In genomic region chr4:11106190-11106589, GRCh38 we compare ENCODE assay signal across 13 cellular contexts.
DNase-seq lines count a peak whose midpoint lies in the region; ATAC-seq and TF ChIP-seq lines count a peak whose summit lies in the region.
"Had no signal": no experiment of that assay in that cellular context is flagged by ENCODE, and none has a peak within 500 bp of the region (broad histone marks: within the 10 kb centered on the region; RNA-seq: fewer than 3 reads in every experiment).

No MANE protein-coding gene starts in this region.

- TF ChIP-seq POLR2A in erythroblast (IDR thresholded peaks at IDR 0.05; ENCODE audit: low read length) = no peak

- CTCF ChIA-PET in PC-3 (lab: Charles Lee) = no interaction called here

- H4K20me1 ChIP-seq in PC-3 (ENCODE audit: low read length) = no peaks in the 10 kb centered on the region

- ATAC-seq in GM19351 (IDR thresholded peaks at IDR 0.05; ENCODE audit: unreplicated experiment) (peak; percentile 91), HG02938 (IDR thresholded peaks at IDR 0.05; ENCODE audit: unreplicated experiment) (peak; percentile 83), PC-3 (no peak), GM19328 (IDR thresholded peaks at IDR 0.05; ENCODE audit: unreplicated experiment) (no peak), HG03025 (IDR thresholded peaks at IDR 0.05; ENCODE audit: low FRiP score, unreplicated experiment) (no peak)
- ATAC-seq: right lobe of liver, WTC11 had no signal

- no peak overlapping the region for H3K4me2 ChIP-seq in PC-3 (ENCODE audit: low read length)

- POLR2A ChIA-PET in PC-3 (lab: Charles Lee; ENCODE audit: unreplicated experiment) = no interaction called here

- H3K36me3 ChIP-seq in PC-3 (ENCODE audit: low read depth, low read length) (no peaks in the 10 kb centered on the region), BE2C (no peaks in the 10 kb centered on the region)
- H3K36me3 ChIP-seq: esophagus squamous epithelium, right lobe of liver had no signal

- H3K79me2 ChIP-seq in PC-3 (ENCODE audit: low read length) = no peaks in the 10 kb centered on the region

- no peaks in the 10 kb centered on the region for H3K4me1 ChIP-seq in PC-3 (ENCODE audit: insufficient read depth, low read length)
- H3K4me1 ChIP-seq in BE2C = no peaks in the 10 kb centered on the region
- H3K4me1 ChIP-seq: esophagus squamous epithelium, right lobe of liver had no signal

- no peaks in the 10 kb centered on the region for H3F3A ChIP-seq in PC-3 (ENCODE audit: low read length, unreplicated experiment)

- no peak overlapping the region for H3K9ac ChIP-seq in PC-3 (ENCODE audit: low read length)

- H3K27ac ChIP-seq in PC-3 (ENCODE audit: low read length) = no peak overlapping the region
- H3K27ac ChIP-seq: esophagus squamous epithelium, right lobe of liver had no signal

- H3K4me3 ChIP-seq in PC-3 (ENCODE audit: low read length) = no peak overlapping the region
- H3K4me3 ChIP-seq in BE2C (ENCODE audit: low read depth, low read length) = no peak overlapping the region
- H3K4me3 ChIP-seq: esophagus squamous epithelium, lung, right lobe of liver had no signal

- H3K27me3 ChIP-seq in PC-3 (ENCODE audit: low read length) (no peaks in the 10 kb centered on the region), BE2C (no peaks in the 10 kb centered on the region)
- H3K27me3 ChIP-seq: esophagus squamous epithelium, right lobe of liver had no signal

- H3K9me3 ChIP-seq in PC-3 (ENCODE audit: low read length) = no peaks in the 10 kb centered on the region
- H3K9me3 ChIP-seq in BE2C = no peaks in the 10 kb centered on the region
- H3K9me3 ChIP-seq: esophagus squamous epithelium, right lobe of liver had no signal

- TF ChIP-seq CTCF in PC-3 (conservative IDR thresholded peaks at IDR 0.05; ENCODE audit: low read depth, low read length) (no peak), BE2C (IDR thresholded peaks at IDR 0.05; ENCODE audit: low read depth, low read length) (no peak)

- BruUV-seq in PC-3 (replicated peaks; lab: Mats Ljungman, UMichigan) = no TSS peak

- H3K9me2 ChIP-seq in PC-3 (replicated peaks; ENCODE audit: low read length) = no peaks in the 10 kb centered on the region

- DNase-seq in PC-3 = peak; percentile 68
- DNase-seq in iris pigment epithelial cell (ENCODE audit: low read depth) = peak; percentile 14
- no peak for DNase-seq in erythroblast (lab: John Stamatoyannopoulos, UW)
- no peak for DNase-seq in BE2C
- DNase-seq: esophagus squamous epithelium; NK-92 treated with Interleukin-12 subunit alpha and Interleukin-12 subunit beta, amount 100 ng/mL, for 24 hours; right lobe of liver had no signal

- no peak overlapping the region for H2AFZ ChIP-seq in PC-3 (ENCODE audit: low read length)

- intact Hi-C loops in PC-3 (cut with micrococcal nuclease) = no loop called here

Comparison
In these comparisons a context has a peak if more than half of its experiments do, and no peak if none do; other contexts are left out.
1. ATAC-seq: peak in GM19351 (single experiment) and HG02938 (single experiment); none in PC-3 (single experiment), GM19328 (single experiment) and HG03025 (single experiment).
2. DNase-seq: peak in PC-3 (single experiment) and iris pigment epithelial cell (single experiment); none in erythroblast (0 of 2) and BE2C (single experiment).